Comparison of ENCODE assay signal across 8 cellular contexts in the genomic region with DNA sequence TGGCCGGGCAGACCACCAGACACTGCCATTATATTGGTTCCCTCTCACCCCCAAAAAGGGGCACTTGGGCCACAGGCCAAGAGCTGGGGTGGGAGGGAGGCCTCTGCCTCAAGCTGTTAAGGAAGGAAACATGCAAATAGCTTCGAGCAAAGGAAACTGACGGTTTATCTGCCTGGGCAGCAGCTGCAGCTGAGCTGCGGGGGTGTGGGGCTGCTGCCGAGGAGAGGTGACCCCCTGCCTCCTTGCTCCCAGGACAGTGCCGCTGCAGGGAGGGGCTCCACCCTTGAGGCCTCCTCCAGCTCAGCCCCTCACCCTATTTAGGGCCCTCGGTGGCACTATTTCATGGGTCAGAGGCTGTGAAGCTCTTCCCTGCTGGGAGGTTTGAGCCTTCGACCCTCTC. TPM values are rescaled to one million over a fixed set of nuclear protein-coding genes. Genes with fewer than 3 reads are reported as not detected.
DNase-seq lines count a peak whose midpoint lies in the region; ATAC-seq, FAIRE-seq and TF ChIP-seq lines count a peak whose summit lies in the region.

No MANE protein-coding gene starts in this region.

- H3K9me2 ChIP-seq in DOHH2 (replicated peaks; ENCODE audit: control insufficient read depth, low read length): no peaks in the 10 kb centered on the region

- intact Hi-C loops in right lobe of liver (cut with DNase I): no loop called here
- intact Hi-C loops in testis (cut with DNase I; ENCODE audit: low total_unique reads): loop anchor here (10.0 kb wide), 1 partner anchor 114 kb away; no protein-coding TSS in a partner anchor
- intact Hi-C loops in CD8-positive, alpha-beta T cell (cut with DNase I, micrococcal nuclease): no loop called here

- CTCF ChIA-PET in activated CD4-positive, alpha-beta memory T cell treated with anti-CD3 and anti-CD28 coated beads, Interleukin-2, amount 10 ng/mL, durations not matched to agents 7 days and 5 days (lab: Charles Lee): interaction anchor here (0.8 to 1.0 kb wide), 3 partner anchors 105 to 397 kb away, joined by 3 to 4 read pairs (median 3); no protein-coding TSS in a partner anchor
- CTCF ChIA-PET in CD8-positive, alpha-beta T cell (lab: Charles Lee): interaction anchor here (1.3 to 4.1 kb wide), 4 partner anchors 7 to 118 kb away, joined by 4 to 26 read pairs (median 8); no protein-coding TSS in a partner anchor

- H3K4me2 ChIP-seq in DOHH2 (ENCODE audit: low read length): peak overlapping the region; percentile 100

- TF ChIP-seq POLR2A in right lobe of liver (IDR thresholded peaks at IDR 0.05): no peak
- no peak for TF ChIP-seq POLR2A in testis (IDR thresholded peaks at IDR 0.05)

- H3K9me3 ChIP-seq in DOHH2 (ENCODE audit: control insufficient read depth, insufficient read depth, low read length) (no peaks in the 10 kb centered on the region), right lobe of liver (no peaks in the 10 kb centered on the region), testis (no peaks in the 10 kb centered on the region)
- no peaks in the 10 kb centered on the region for H3K9me3 ChIP-seq in CD8-positive, alpha-beta T cell (ENCODE audit: low read length)

- DNase-seq in NOMO-1 treated with dmso at 0.1 percent for 144 hours (lab: John Stamatoyannopoulos, UW; ENCODE audit: unreplicated experiment) (peak; percentile 11), right lobe of liver (peak in 1 of 3 donors; percentile 59), RCC 7860 (ENCODE audit: low spot score) (no peak), testis (no peak)
- DNase-seq in activated CD4-positive, alpha-beta memory T cell treated with anti-CD3 and anti-CD28 coated beads, Interleukin-2, amount 10 ng/mL, durations not matched to agents 7 days and 5 days: no peak
- DNase-seq in CD8-positive, alpha-beta T cell: no peak

- H3K4me1 Mint-ChIP-seq in activated CD4-positive, alpha-beta memory T cell treated with anti-CD3 and anti-CD28 coated beads, Interleukin-2, amount 10 ng/mL, durations not matched to agents 7 days and 5 days: peaks cover 4% of the 10 kb centered on the region
- H3K4me1 Mint-ChIP-seq in CD8-positive, alpha-beta T cell (ENCODE audit: low read depth): peaks cover 5% of the 10 kb centered on the region

- peaks cover 72% of the 10 kb centered on the region for H3K4me1 ChIP-seq in DOHH2 (ENCODE audit: control insufficient read depth, low read length)
- no peaks in the 10 kb centered on the region for H3K4me1 ChIP-seq in right lobe of liver
- H3K4me1 ChIP-seq in testis: peaks cover 2% of the 10 kb centered on the region
- H3K4me1 ChIP-seq in CD8-positive, alpha-beta T cell (ENCODE audit: insufficient read depth, low read length): no peaks in the 10 kb centered on the region

- no peak for TF ChIP-seq CTCF in DOHH2 (IDR thresholded peaks at IDR 0.05; ENCODE audit: low read depth, low read length, poor library complexity, severe bottlenecking)
- no peak for TF ChIP-seq CTCF in right lobe of liver (IDR thresholded peaks at IDR 0.05)
- no peak for TF ChIP-seq CTCF in testis (IDR thresholded peaks at IDR 0.05)
- no peak for TF ChIP-seq CTCF in CD8-positive, alpha-beta T cell (IDR thresholded peaks at IDR 0.05)

- peak; percentile 36 for ATAC-seq in GM19395 (IDR thresholded peaks at IDR 0.05; ENCODE audit: unreplicated experiment)
- ATAC-seq in right lobe of liver: peak; percentile 3 to 21 (median 15)
- ATAC-seq in CD8-positive, alpha-beta T cell: no peak

- H3K27ac ChIP-seq in DOHH2 (ENCODE audit: low read depth, low read length): peak overlapping the region; percentile 99
- H3K27ac ChIP-seq in right lobe of liver: peak overlapping the region; percentile 50 to 88 (median 71)
- H3K27ac ChIP-seq in testis: no peak overlapping the region
- H3K27ac ChIP-seq in CD8-positive, alpha-beta T cell (ENCODE audit: low read depth, low read length): no peak overlapping the region

- peaks cover 25% of the 10 kb centered on the region for H3K36me3 Mint-ChIP-seq in activated CD4-positive, alpha-beta memory T cell treated with anti-CD3 and anti-CD28 coated beads, Interleukin-2, amount 10 ng/mL, durations not matched to agents 7 days and 5 days (ENCODE audit: low read depth)
- peaks cover 34% of the 10 kb centered on the region for H3K36me3 Mint-ChIP-seq in CD8-positive, alpha-beta T cell

- H3K36me3 ChIP-seq in DOHH2 (ENCODE audit: control insufficient read depth, low read length) (peaks cover 93% of the 10 kb centered on the region), right lobe of liver (peaks cover 0 to 27% (median 8%) of the 10 kb centered on the region in 4 donors), testis (ENCODE audit: low read depth, missing control alignments) (no peaks in the 10 kb centered on the region)
- peaks cover 34% of the 10 kb centered on the region for H3K36me3 ChIP-seq in CD8-positive, alpha-beta T cell (ENCODE audit: insufficient read depth, low read length)

- H3K4me3 ChIP-seq in DOHH2 (ENCODE audit: low read length): peak overlapping the region; percentile 81
- peak overlapping the region; percentile 5 to 35 (median 20) for H3K4me3 ChIP-seq in right lobe of liver
- H3K4me3 ChIP-seq in testis: peak overlapping the region in 1 of 2 donors; percentile 29
- no peak overlapping the region for H3K4me3 ChIP-seq in CD8-positive, alpha-beta T cell (ENCODE audit: low read depth, low read length)

- no peak for FAIRE-seq in RCC 7860 (lab: Jason Lieb, UNC)

- no peaks in the 10 kb centered on the region for H4K20me1 ChIP-seq in DOHH2 (ENCODE audit: control insufficient read depth, insufficient read depth, low read depth, low read length)

- POLR2A ChIA-PET in activated CD4-positive, alpha-beta memory T cell treated with anti-CD3 and anti-CD28 coated beads, Interleukin-2, amount 10 ng/mL, durations not matched to agents 7 days and 5 days (lab: Charles Lee): interaction anchor here (1.1 to 1.2 kb wide), 2 partner anchors 11 to 157 kb away, joined by 4 read pairs; partner anchors contain the start of genes LMAN2 and PDLIM7
- POLR2A ChIA-PET in CD8-positive, alpha-beta T cell (lab: Charles Lee): no interaction called here

- WGBS in right lobe of liver (ENCODE audit: insufficient coverage, low coverage, low lambda C conversion rate, missing lambda C conversion rate): 60% methylated on average over 2 of the region's 8 CpGs
- WGBS in testis, 2 donors: 66 to 69% methylated on average over 3 to 8 of the region's 8 CpGs

- no peaks in the 10 kb centered on the region for H3K9me3 Mint-ChIP-seq in activated CD4-positive, alpha-beta memory T cell treated with anti-CD3 and anti-CD28 coated beads, Interleukin-2, amount 10 ng/mL, durations not matched to agents 7 days and 5 days
- no peaks in the 10 kb centered on the region for H3K9me3 Mint-ChIP-seq in CD8-positive, alpha-beta T cell

- no peak overlapping the region for H3K4me3 Mint-ChIP-seq in activated CD4-positive, alpha-beta memory T cell treated with anti-CD3 and anti-CD28 coated beads, Interleukin-2, amount 10 ng/mL, durations not matched to agents 7 days and 5 days
- no peak overlapping the region for H3K4me3 Mint-ChIP-seq in CD8-positive, alpha-beta T cell

- peaks cover 18% of the 10 kb centered on the region for H3F3A ChIP-seq in DOHH2 (ENCODE audit: control insufficient read depth, insufficient read depth)

- H3K27me3 Mint-ChIP-seq in activated CD4-positive, alpha-beta memory T cell treated with anti-CD3 and anti-CD28 coated beads, Interleukin-2, amount 10 ng/mL, durations not matched to agents 7 days and 5 days: no peaks in the 10 kb centered on the region
- no peaks in the 10 kb centered on the region for H3K27me3 Mint-ChIP-seq in CD8-positive, alpha-beta T cell (ENCODE audit: low read depth)

- peaks cover 42% of the 10 kb centered on the region for H3K79me2 ChIP-seq in DOHH2 (ENCODE audit: control insufficient read depth, low read length)

- H3K27me3 ChIP-seq in DOHH2 (ENCODE audit: control insufficient read depth, low read length) (no peaks in the 10 kb centered on the region), right lobe of liver (no peaks in the 10 kb centered on the region), testis (no peaks in the 10 kb centered on the region)
- H3K27me3 ChIP-seq in CD8-positive, alpha-beta T cell (ENCODE audit: insufficient read depth, low read length): no peaks in the 10 kb centered on the region

- H3K27ac Mint-ChIP-seq in activated CD4-positive, alpha-beta memory T cell treated with anti-CD3 and anti-CD28 coated beads, Interleukin-2, amount 10 ng/mL, durations not matched to agents 7 days and 5 days: no peak overlapping the region
- no peak overlapping the region for H3K27ac Mint-ChIP-seq in CD8-positive, alpha-beta T cell

RNA-seq across cellular contexts. Expression of gene DOK3, which starts 0.8 kb away (rescaled TPM):
- total RNA-seq in right lobe of liver (1 to 10 TPM; 2.5 to 6.6 (median 3.9) TPM), testis (10 to 100 TPM; 10.7 to 18.7 TPM)
- 10.4 TPM for polyA plus RNA-seq in testis (ENCODE audit: insufficient read depth, low read depth, low replicate concordance)
- 1 to 10 TPM; 2.4 TPM for total RNA-seq in activated CD4-positive, alpha-beta memory T cell treated with anti-CD3 and anti-CD28 coated beads, Interleukin-2, amount 10 ng/mL, durations not matched to agents 7 days and 5 days
- 1 to 10 TPM; 1.1 to 1.2 TPM for total RNA-seq in CD8-positive, alpha-beta T cell

RNA-seq across cellular contexts. Expression of gene DDX41, which starts 7.9 kb away (rescaled TPM):
- total RNA-seq in right lobe of liver (10 to 100 TPM; 35.1 to 64.8 (median 47.9) TPM), testis (100 to 1,000 TPM; 193 to 197 TPM)
- polyA plus RNA-seq in testis (ENCODE audit: insufficient read depth, low read depth, low replicate concordance): 99.1 TPM
- total RNA-seq in activated CD4-positive, alpha-beta memory T cell treated with anti-CD3 and anti-CD28 coated beads, Interleukin-2, amount 10 ng/mL, durations not matched to agents 7 days and 5 days: 100 to 1,000 TPM; 105 to 107 TPM
- total RNA-seq in CD8-positive, alpha-beta T cell: 10 to 100 TPM; 66.8 to 71.0 TPM

RNA-seq across cellular contexts. Expression of gene PDLIM7, which starts 11.4 kb away (rescaled TPM):
- 10 to 100 TPM in 4 of 6 experiments, 1 to 10 TPM in 2; 3.7 to 24.0 (median 13.6) TPM for total RNA-seq in right lobe of liver
- 100 to 1,000 TPM in 1 of 2 donors, 10 to 100 TPM in 1; 90.5 to 118 TPM for total RNA-seq in testis
- 72.2 TPM for polyA plus RNA-seq in testis (ENCODE audit: insufficient read depth, low read depth, low replicate concordance)
- 10 to 100 TPM; 55.1 to 56.6 TPM for total RNA-seq in activated CD4-positive, alpha-beta memory T cell treated with anti-CD3 and anti-CD28 coated beads, Interleukin-2, amount 10 ng/mL, durations not matched to agents 7 days and 5 days
- 1 to 10 TPM; 6.6 to 7.1 TPM for total RNA-seq in CD8-positive, alpha-beta T cell

RNA-seq across cellular contexts. Expression of gene DBN1, which starts 35.4 kb away (rescaled TPM):
- total RNA-seq in right lobe of liver: 1 to 10 TPM; 1.1 to 4.6 (median 3.1) TPM
- 10 to 100 TPM; 69.6 to 83.1 TPM for total RNA-seq in testis
- 50.5 TPM for polyA plus RNA-seq in testis (ENCODE audit: insufficient read depth, low read depth, low replicate concordance)
- 1 to 10 TPM; 4.9 to 5.0 TPM for total RNA-seq in activated CD4-positive, alpha-beta memory T cell treated with anti-CD3 and anti-CD28 coated beads, Interleukin-2, amount 10 ng/mL, durations not matched to agents 7 days and 5 days
- 10 to 100 TPM; 16.2 to 19.9 TPM for total RNA-seq in CD8-positive, alpha-beta T cell

RNA-seq across cellular contexts. Expression of gene FAM193B, which starts 45.5 kb away (rescaled TPM):
- total RNA-seq in right lobe of liver (10 to 100 TPM; 22.1 to 55.4 (median 39.2) TPM), testis (100 to 1,000 TPM; 111 to 157 TPM)
- 81.3 TPM for polyA plus RNA-seq in testis (ENCODE audit: insufficient read depth, low read depth, low replicate concordance)
- 100 to 1,000 TPM; 110 to 112 TPM for total RNA-seq in activated CD4-positive, alpha-beta memory T cell treated with anti-CD3 and anti-CD28 coated beads, Interleukin-2, amount 10 ng/mL, durations not matched to agents 7 days and 5 days
- 100 to 1,000 TPM; 136 to 141 TPM for total RNA-seq in CD8-positive, alpha-beta T cell

Comparison
In these comparisons a context has a peak if more than half of its experiments do, and no peak if none do; other contexts are left out.
1. H3K27ac ChIP-seq: peak in DOHH2 (single experiment) and right lobe of liver (3 of 3); none in testis (0 of 2) and CD8-positive, alpha-beta T cell (single experiment).